Comparison of ENCODE assay signal across 1 cellular context in genomic region chr16:11431915-11432465, GRCh38.
TF ChIP-seq lines count a peak whose summit lies in the region.

No MANE protein-coding gene starts in this region.

TF ChIP-seq in HepG2, 621 proteins besides CTCF, POLR2A, EP300 and RAD21 (continued from another document and continues in another):
- TF ChIP-seq ATAD3A (CRISPR knock-in tag; IDR thresholded peaks at IDR 0.05), result no peak
- peak; percentile 86 for TF ChIP-seq HNF4A (CRISPR knock-in tag; IDR thresholded peaks at IDR 0.05)
- no peak for TF ChIP-seq ZNF577 (CRISPR knock-in tag; IDR thresholded peaks at IDR 0.05; ENCODE audit: borderline replicate concordance, low read depth)
- no peak for TF ChIP-seq MTA3 (CRISPR knock-in tag; IDR thresholded peaks at IDR 0.05)
- TF ChIP-seq REST (IDR thresholded peaks at IDR 0.05; ENCODE audit: borderline replicate concordance in 1 of 2, low read depth in 1 of 2, low read length in 2 of 2), result no peak
- TF ChIP-seq TSC22D2 (CRISPR knock-in tag; IDR thresholded peaks at IDR 0.05; ENCODE audit: borderline replicate concordance), result no peak
- TF ChIP-seq SRSF9 (IDR thresholded peaks at IDR 0.05; ENCODE audit: borderline replicate concordance, insufficient read depth, low read depth, low read length, poor library complexity, severe bottlenecking), result no peak
- TF ChIP-seq TEAD3 (CRISPR knock-in tag; optimal IDR thresholded peaks at IDR 0.05; ENCODE audit: borderline replicate concordance), result peak; percentile 8
- 0 out of 2 replicates have a peak, but pooled peaks have one; percentile 17 for TF ChIP-seq RERE (CRISPR knock-in tag; IDR thresholded peaks at IDR 0.05; ENCODE audit: low read depth)
- TF ChIP-seq MEF2D (CRISPR knock-in tag; IDR thresholded peaks at IDR 0.05), result no peak
- peak; percentile 74 for TF ChIP-seq ARID5B (CRISPR knock-in tag; IDR thresholded peaks at IDR 0.05)
- no peak for TF ChIP-seq SNAPC4 (CRISPR knock-in tag; IDR thresholded peaks at IDR 0.05)
- TF ChIP-seq, protein P1, sequence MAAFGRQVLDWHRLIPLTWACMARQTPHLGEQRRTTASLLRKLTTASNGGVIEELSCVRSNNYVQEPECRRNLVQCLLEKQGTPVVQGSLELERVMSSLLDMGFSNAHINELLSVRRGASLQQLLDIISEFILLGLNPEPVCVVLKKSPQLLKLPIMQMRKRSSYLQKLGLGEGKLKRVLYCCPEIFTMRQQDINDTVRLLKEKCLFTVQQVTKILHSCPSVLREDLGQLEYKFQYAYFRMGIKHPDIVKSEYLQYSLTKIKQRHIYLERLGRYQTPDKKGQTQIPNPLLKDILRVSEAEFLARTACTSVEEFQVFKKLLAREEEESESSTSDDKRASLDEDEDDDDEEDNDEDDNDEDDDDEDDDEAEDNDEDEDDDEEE (CRISPR knock-in tag; IDR thresholded peaks at IDR 0.05), result no peak
- no peak for TF ChIP-seq ZNF543 (CRISPR knock-in tag; IDR thresholded peaks at IDR 0.05)
- no peak for TF ChIP-seq KMT2B (CRISPR knock-in tag; IDR thresholded peaks at IDR 0.05)
- no peak for TF ChIP-seq ZNF383 (CRISPR knock-in tag; IDR thresholded peaks at IDR 0.05; ENCODE audit: borderline replicate concordance)
- TF ChIP-seq SALL1 (CRISPR knock-in tag; IDR thresholded peaks at IDR 0.05), result peak; percentile 51; the same call in 1 of the 2 replicates
- no peak for TF ChIP-seq NFIC (IDR thresholded peaks at IDR 0.05; ENCODE audit: low read length)
- TF ChIP-seq, protein P2, sequence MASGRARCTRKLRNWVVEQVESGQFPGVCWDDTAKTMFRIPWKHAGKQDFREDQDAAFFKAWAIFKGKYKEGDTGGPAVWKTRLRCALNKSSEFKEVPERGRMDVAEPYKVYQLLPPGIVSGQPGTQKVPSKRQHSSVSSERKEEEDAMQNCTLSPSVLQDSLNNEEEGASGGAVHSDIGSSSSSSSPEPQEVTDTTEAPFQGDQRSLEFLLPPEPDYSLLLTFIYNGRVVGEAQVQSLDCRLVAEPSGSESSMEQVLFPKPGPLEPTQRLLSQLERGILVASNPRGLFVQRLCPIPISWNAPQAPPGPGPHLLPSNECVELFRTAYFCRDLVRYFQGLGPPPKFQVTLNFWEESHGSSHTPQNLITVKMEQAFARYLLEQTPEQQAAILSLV (CRISPR knock-in tag; IDR thresholded peaks at IDR 0.05; ENCODE audit: borderline replicate concordance), result no peak
- TF ChIP-seq, protein P3, sequence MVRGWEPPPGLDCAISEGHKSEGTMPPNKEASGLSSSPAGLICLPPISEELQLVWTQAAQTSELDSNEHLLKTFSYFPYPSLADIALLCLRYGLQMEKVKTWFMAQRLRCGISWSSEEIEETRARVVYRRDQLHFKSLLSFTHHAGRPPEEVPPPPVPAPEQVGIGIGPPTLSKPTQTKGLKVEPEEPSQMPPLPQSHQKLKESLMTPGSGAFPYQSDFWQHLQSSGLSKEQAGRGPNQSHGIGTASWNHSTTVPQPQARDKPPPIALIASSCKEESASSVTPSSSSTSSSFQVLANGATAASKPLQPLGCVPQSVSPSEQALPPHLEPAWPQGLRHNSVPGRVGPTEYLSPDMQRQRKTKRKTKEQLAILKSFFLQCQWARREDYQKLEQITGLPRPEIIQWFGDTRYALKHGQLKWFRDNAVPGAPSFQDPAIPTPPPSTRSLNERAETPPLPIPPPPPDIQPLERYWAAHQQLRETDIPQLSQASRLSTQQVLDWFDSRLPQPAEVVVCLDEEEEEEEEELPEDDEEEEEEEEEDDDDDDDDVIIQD (CRISPR knock-in tag; IDR thresholded peaks at IDR 0.05; ENCODE audit: low read depth), result 0 out of 2 replicates have a peak, but pooled peaks have one; percentile 42
- TF ChIP-seq ZSCAN31 (CRISPR knock-in tag; IDR thresholded peaks at IDR 0.05; ENCODE audit: low read depth), result no peak
- no peak for TF ChIP-seq ZNF546 (CRISPR knock-in tag; conservative IDR thresholded peaks at IDR 0.05)
- TF ChIP-seq ASH2L (IDR thresholded peaks at IDR 0.05; ENCODE audit: insufficient read length, low read depth, low read length), result no peak
- TF ChIP-seq SP140L (CRISPR knock-in tag; IDR thresholded peaks at IDR 0.05; ENCODE audit: borderline replicate concordance), result no peak
